8 cellular contexts compared by ENCODE assay signal in the genomic region with DNA sequence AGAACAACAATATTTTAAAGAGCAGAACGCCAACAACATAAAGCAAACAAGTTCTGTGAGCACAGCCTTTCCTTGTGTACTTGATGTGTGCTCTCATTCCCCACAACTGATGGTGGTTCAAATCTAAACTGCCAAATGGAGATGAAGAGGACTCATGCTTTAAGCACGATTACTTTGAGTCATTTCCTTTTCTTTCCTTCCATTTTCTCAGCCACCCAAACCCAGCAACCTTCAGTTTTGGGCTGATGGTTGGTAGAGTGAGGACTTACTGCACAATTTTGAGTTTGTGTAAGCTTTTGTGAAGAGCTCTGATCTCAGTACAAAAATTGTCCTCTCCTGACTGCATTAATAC. TPM values are rescaled to one million over a fixed set of nuclear protein-coding genes. Genes with fewer than 3 reads are reported as not detected.
A peak's percentile ranks its signal among the peaks of the same experiment; 100 is the strongest.
DNase-seq lines count a peak whose midpoint lies in the region; ATAC-seq and TF ChIP-seq lines count a peak whose summit lies in the region.

No MANE protein-coding gene starts in this region.

- no peak for TF ChIP-seq POLR2A in Peyer's patch (IDR thresholded peaks at IDR 0.05)

- DNase-seq in nephron progenitor cell (no peak), Peyer's patch (no peak), coronary artery (ENCODE audit: low spot score) (no peak), NCI-H2081 treated with DMSO at 0.1 percent for 48 hours (lab: John Stamatoyannopoulos, UW) (no peak)

- H3K9me3 Mint-ChIP-seq in brain (peaks cover 0 to 3% (median 0%) of the 10 kb centered on the region in 5 experiments), nephron progenitor cell (no peaks in the 10 kb centered on the region)

- H4K20me1 ChIP-seq in Loucy (ENCODE audit: insufficient read depth, low read length, poor library complexity, severe bottlenecking), result peaks cover 48% of the 10 kb centered on the region

- H3K36me3 ChIP-seq in Loucy (ENCODE audit: insufficient read depth, low read length), result no peaks in the 10 kb centered on the region
- no peaks in the 10 kb centered on the region for H3K36me3 ChIP-seq in Peyer's patch

- H3K27me3 Mint-ChIP-seq in brain (no peaks in the 10 kb centered on the region), nephron progenitor cell (ENCODE audit: low read depth, poor library complexity) (peaks cover 11% of the 10 kb centered on the region)

- no peaks in the 10 kb centered on the region for H3K9me2 ChIP-seq in Loucy (replicated peaks; ENCODE audit: low read depth, low read length)

- H2AFZ ChIP-seq in Loucy (ENCODE audit: low read length), result no peak overlapping the region

- H3K4me1 Mint-ChIP-seq in brain (peaks cover 51% of the 10 kb centered on the region), nephron progenitor cell (peaks cover 47% of the 10 kb centered on the region)

- no peaks in the 10 kb centered on the region for H3K9me3 ChIP-seq in Loucy (ENCODE audit: insufficient read depth, low read depth, low read length)
- H3K9me3 ChIP-seq in Peyer's patch, result no peaks in the 10 kb centered on the region

- H3K9ac ChIP-seq in Loucy (ENCODE audit: low read depth, low read length, poor library complexity, severe bottlenecking), result peak overlapping the region; percentile 95

- TF ChIP-seq CTCF in Loucy (conservative IDR thresholded peaks at IDR 0.05; ENCODE audit: low read length) (no peak), brain (conservative IDR thresholded peaks at IDR 0.05) (no peak), nephron progenitor cell (IDR thresholded peaks at IDR 0.05) (no peak), Peyer's patch (IDR thresholded peaks at IDR 0.05) (no peak), coronary artery (IDR thresholded peaks at IDR 0.05) (no peak)

- H3K4me1 ChIP-seq in Loucy (ENCODE audit: insufficient read depth, low read length, poor library complexity, severe bottlenecking), result peaks cover 29% of the 10 kb centered on the region
- peaks cover 0 to 32% (median 6%) of the 10 kb centered on the region in 4 donors for H3K4me1 ChIP-seq in Peyer's patch

- H3K4me3 Mint-ChIP-seq in brain, result peak overlapping the region; percentile 92 to 98 (median 97)
- peak overlapping the region; percentile 92 for H3K4me3 Mint-ChIP-seq in nephron progenitor cell

- H3K27me3 ChIP-seq in Loucy (ENCODE audit: insufficient read depth, low read length, poor library complexity, severe bottlenecking) (no peaks in the 10 kb centered on the region), Peyer's patch (no peaks in the 10 kb centered on the region)

- ATAC-seq in GM19467 (IDR thresholded peaks at IDR 0.05; ENCODE audit: unreplicated experiment), result no peak

- H3F3A ChIP-seq in Loucy (ENCODE audit: low read depth), result no peaks in the 10 kb centered on the region

- peak overlapping the region in 1 of 4 donors; percentile 97 for H3K27ac ChIP-seq in Peyer's patch
- H3K27ac ChIP-seq in coronary artery, result no peak overlapping the region

- peaks cover 74% of the 10 kb centered on the region for H3K79me2 ChIP-seq in Loucy (ENCODE audit: insufficient read depth, low read length)

- peaks cover 8% of the 10 kb centered on the region for H3K36me3 Mint-ChIP-seq in brain
- H3K36me3 Mint-ChIP-seq in nephron progenitor cell (ENCODE audit: low read depth), result peaks cover 15% of the 10 kb centered on the region

- peak overlapping the region; percentile 86 for H3K4me2 ChIP-seq in Loucy (ENCODE audit: low read depth, low read length, poor library complexity, severe bottlenecking)

- peak overlapping the region; percentile 100 for H3K4me3 ChIP-seq in GM08714 (ENCODE audit: low read length)
- H3K4me3 ChIP-seq in Loucy (ENCODE audit: low read length, poor library complexity, severe bottlenecking), result peak overlapping the region; percentile 93
- peak overlapping the region in 2 of 4 donors; percentile 99 for H3K4me3 ChIP-seq in Peyer's patch
- H3K4me3 ChIP-seq in coronary artery, result no peak overlapping the region

- H3K27ac Mint-ChIP-seq in brain, result peak overlapping the region; percentile 92 to 97 (median 96)
- no peak overlapping the region for H3K27ac Mint-ChIP-seq in nephron progenitor cell

RNA-seq across cellular contexts. Expression of a gene that starts 1.7 kb away (rescaled TPM):
- 72.8 TPM for polyA plus RNA-seq in brain (ENCODE audit: insufficient read depth, low read depth, low replicate concordance)
- total RNA-seq in Peyer's patch, result 100 to 1,000 TPM in 2 of 4 donors, 10 to 100 TPM in 2; 56.0 to 255 (median 98.9) TPM

RNA-seq across cellular contexts. Expression of a gene that starts 16.9 kb away (rescaled TPM):
- polyA plus RNA-seq in brain (ENCODE audit: insufficient read depth, low read depth, low replicate concordance), result 16.8 TPM
- 100 to 1,000 TPM in 3 of 4 donors, 10 to 100 TPM in 1; 93.3 to 151 (median 121) TPM for total RNA-seq in Peyer's patch
